12 cellular contexts compared by ENCODE assay signal in the genomic region with DNA sequence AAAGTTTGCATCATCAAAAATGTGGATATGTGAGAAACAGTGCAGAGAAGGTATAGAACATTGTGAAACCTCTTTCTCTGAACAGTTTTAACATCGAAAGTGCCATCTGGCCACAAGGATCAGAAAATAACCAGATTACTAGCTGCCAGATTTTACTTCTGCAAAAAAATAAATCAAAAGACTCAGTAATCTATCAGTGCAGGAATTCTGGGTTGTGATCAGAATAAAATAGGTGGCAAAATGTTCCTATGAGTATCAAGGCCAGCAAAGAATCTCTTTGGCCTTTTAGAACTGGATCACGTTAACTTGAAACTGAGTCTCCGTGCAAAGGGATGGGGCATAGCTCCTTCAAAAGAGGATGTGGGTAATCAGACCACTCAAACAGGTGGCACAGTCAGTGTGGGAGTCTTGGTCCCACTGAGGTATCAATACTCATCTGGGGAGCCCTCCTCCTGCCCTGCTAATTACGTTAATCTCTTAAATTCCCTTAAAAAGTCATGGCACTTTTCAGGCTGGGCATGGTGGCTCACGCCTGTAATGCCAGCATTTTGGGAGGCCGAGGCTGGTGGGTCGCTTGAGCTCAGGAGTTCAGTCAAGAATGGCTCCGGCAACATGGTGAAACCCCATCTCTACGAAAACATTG. TPM values are rescaled to one million over a fixed set of nuclear protein-coding genes. Genes with fewer than 3 reads are reported as not detected.
DNase-seq lines count a peak whose midpoint lies in the region; ATAC-seq and TF ChIP-seq lines count a peak whose summit lies in the region.
"Had no signal": no experiment of that assay in that cellular context is flagged by ENCODE, and none has a peak within 500 bp of the region (broad histone marks: within the 10 kb centered on the region; RNA-seq: fewer than 3 reads in every experiment).

No MANE protein-coding gene starts in this region.

- H2AFZ ChIP-seq in neuronal stem cell (ENCODE audit: low read length) = no peak overlapping the region

- no peak for TF ChIP-seq CTCF in GM13976 (IDR thresholded peaks at IDR 0.05; ENCODE audit: borderline replicate concordance, control extremely low read depth, extremely low read depth, insufficient read depth, missing control alignments)

- no peak overlapping the region for H3K4me2 ChIP-seq in neuronal stem cell (ENCODE audit: insufficient read depth, low read length, poor library complexity, severe bottlenecking)

- peak overlapping the region; percentile 35 for H3K18ac ChIP-seq in neuronal stem cell (ENCODE audit: low read length)

- intact Hi-C loops in activated naive CD4-positive, alpha-beta T cell treated with anti-CD3 and anti-CD28 coated beads for 36 hours (cut with micrococcal nuclease) = no loop called here

- H3K23ac ChIP-seq in neuronal stem cell (ENCODE audit: low read depth, low read length, poor library complexity) = no peak overlapping the region

- peak overlapping the region; percentile 3 for H3K4ac ChIP-seq in neuronal stem cell (ENCODE audit: low read length)

- H2BK120ac ChIP-seq in neuronal stem cell (ENCODE audit: low read depth, low read length) = no peak overlapping the region

- WGBS in neuronal stem cell (ENCODE audit: extremely low coverage in 2 of 2, insufficient read length in 2 of 2, insufficient replicate concordance in 1 of 2), 2 donors = no CpG with 5 or more reads among the region's 9 CpGs

- no peaks in the 10 kb centered on the region for H3K79me1 ChIP-seq in neuronal stem cell (ENCODE audit: low read depth, low read length)

- no peak overlapping the region for H4K8ac ChIP-seq in neuronal stem cell (ENCODE audit: low read depth, low read length)

- DNase-seq in neuronal stem cell (ENCODE audit: low spot score) (no peak), GM13976 (ENCODE audit: low spot score) (no peak), NCI-H510A (lab: John Stamatoyannopoulos, UW) (no peak)
- DNase-seq in NK-92 treated with Interleukin-12 subunit alpha and Interleukin-12 subunit beta, amount 100 ng/mL, for 24 hours (lab: John Stamatoyannopoulos, UW) = no peak
- no peak for DNase-seq in activated naive CD4-positive, alpha-beta T cell treated with anti-CD3 and anti-CD28 coated beads for 36 hours
- DNase-seq: GOT3, NCI-H446 treated with DMSO at 0.1 percent for 48 hours had no signal

- H3K4me1 Mint-ChIP-seq in activated naive CD4-positive, alpha-beta T cell treated with anti-CD3 and anti-CD28 coated beads for 36 hours (ENCODE audit: low read depth) = no peaks in the 10 kb centered on the region
- H3K4me1 Mint-ChIP-seq: neural crest cell had no signal

- no peaks in the 10 kb centered on the region for H3K36me3 Mint-ChIP-seq in activated naive CD4-positive, alpha-beta T cell treated with anti-CD3 and anti-CD28 coated beads for 36 hours (ENCODE audit: low read depth)

- no peak overlapping the region for H3K14ac ChIP-seq in neuronal stem cell (ENCODE audit: low read length)

- no peak overlapping the region for H3K4me3 Mint-ChIP-seq in activated naive CD4-positive, alpha-beta T cell treated with anti-CD3 and anti-CD28 coated beads for 36 hours
- H3K4me3 Mint-ChIP-seq: neural crest cell had no signal

- no peaks in the 10 kb centered on the region for H3K27me3 Mint-ChIP-seq in activated naive CD4-positive, alpha-beta T cell treated with anti-CD3 and anti-CD28 coated beads for 36 hours (ENCODE audit: low read depth)

- no peak overlapping the region for H2BK12ac ChIP-seq in neuronal stem cell (ENCODE audit: low read length)

- in situ Hi-C loops in GM13976 (cut with MboI; ENCODE audit: low sequenced_read_pairs, unreplicated experiment) = no loop called here

- H3K4me3 ChIP-seq in neuronal stem cell (ENCODE audit: low read length in 2 of 2) = no peak overlapping the region
- H3K4me3 ChIP-seq: cardiac muscle cell had no signal

- no peak overlapping the region for H2BK5ac ChIP-seq in neuronal stem cell (ENCODE audit: low read length)

- no peak overlapping the region for H3K27ac ChIP-seq in neuronal stem cell (replicated peaks; ENCODE audit: low read length)
- H3K27ac ChIP-seq: cardiac muscle cell had no signal

- CTCF ChIA-PET in activated naive CD4-positive, alpha-beta T cell treated with anti-CD3 and anti-CD28 coated beads for 36 hours (lab: Charles Lee) = interaction anchor here (0.6 kb wide), 1 partner anchor 595 kb away, joined by 9 read pairs; no protein-coding TSS in a partner anchor

- no peak overlapping the region for H2AK5ac ChIP-seq in neuronal stem cell (ENCODE audit: low read depth, low read length)

- H3K36me3 ChIP-seq in neuronal stem cell (replicated peaks in 1 of 2; ENCODE audit: control insufficient read depth in 2 of 2, insufficient read depth in 2 of 2, low read length in 2 of 2) = no peaks in the 10 kb centered on the region
- H3K36me3 ChIP-seq: cardiac muscle cell had no signal

- H3K27me3 ChIP-seq in neuronal stem cell (ENCODE audit: control insufficient read depth in 3 of 3, insufficient read depth in 3 of 3, low read depth in 1 of 3, low read length in 3 of 3) = no peaks in the 10 kb centered on the region
- H3K27me3 ChIP-seq: cardiac muscle cell had no signal

- H3K27ac Mint-ChIP-seq in activated naive CD4-positive, alpha-beta T cell treated with anti-CD3 and anti-CD28 coated beads for 36 hours = no peak overlapping the region

- peaks cover 0 to 4% of the 10 kb centered on the region in 2 donors for H3K4me1 ChIP-seq in neuronal stem cell (ENCODE audit: control insufficient read depth in 2 of 2, insufficient read depth in 1 of 2, low read depth in 1 of 2, low read length in 2 of 2)

- H4K91ac ChIP-seq in neuronal stem cell (ENCODE audit: low read depth, low read length, poor library complexity) = no peak overlapping the region

- no peaks in the 10 kb centered on the region for H3K9me3 Mint-ChIP-seq in activated naive CD4-positive, alpha-beta T cell treated with anti-CD3 and anti-CD28 coated beads for 36 hours
- H3K9me3 Mint-ChIP-seq: neural crest cell had no signal

- H2BK15ac ChIP-seq in neuronal stem cell (ENCODE audit: low read length) = peak overlapping the region; percentile 12

- no peaks in the 10 kb centered on the region for H3K9me3 ChIP-seq in neuronal stem cell (replicated peaks in 1 of 2; ENCODE audit: control insufficient read depth in 2 of 2, insufficient read depth in 1 of 2, low read depth in 1 of 2, low read length in 2 of 2)

- peak; percentile 89 for ATAC-seq in GM19035 (IDR thresholded peaks at IDR 0.05; ENCODE audit: unreplicated experiment)
- ATAC-seq in HG02571 (IDR thresholded peaks at IDR 0.05; ENCODE audit: unreplicated experiment) = peak; percentile 91
- ATAC-seq in HG03521 (IDR thresholded peaks at IDR 0.05; ENCODE audit: unreplicated experiment) = peak; percentile 92

- no peak overlapping the region for H3K9ac ChIP-seq in neuronal stem cell (ENCODE audit: low read depth, low read length, poor library complexity)

RNA-seq across cellular contexts. Expression of a gene that starts 26.7 kb away (rescaled TPM):
- polyA plus RNA-seq in neuronal stem cell (2013, experiment 1 of 2) = 1.2 TPM
- 1.2 TPM for polyA plus RNA-seq in neuronal stem cell (2013, experiment 2 of 2)
- 1 to 10 TPM; 1.1 to 1.7 TPM for total RNA-seq in activated naive CD4-positive, alpha-beta T cell treated with anti-CD3 and anti-CD28 coated beads for 36 hours
